Comparison of ENCODE assay signal across 9 cellular contexts in genomic region chr22:23225337-23225723, GRCh38. TPM values are rescaled to one million over a fixed set of nuclear protein-coding genes. Genes with fewer than 3 reads are reported as not detected.
A peak's percentile ranks its signal among the peaks of the same experiment; 100 is the strongest.
DNase-seq lines count a peak whose midpoint lies in the region; ATAC-seq, FAIRE-seq and TF ChIP-seq lines count a peak whose summit lies in the region.
"Had no signal": no experiment of that assay in that cellular context is flagged by ENCODE, and none has a peak within 500 bp of the region (broad histone marks: within the 10 kb centered on the region; RNA-seq: fewer than 3 reads in every experiment).

No MANE protein-coding gene starts in this region.

- H3K36me3 ChIP-seq in astrocyte (ENCODE audit: insufficient read depth, low read length) (no peaks in the 10 kb centered on the region), mesenchymal stem cell (ENCODE audit: control insufficient read depth in 1 of 2, insufficient read depth in 2 of 2, low read depth in 1 of 2, low read length in 2 of 2) (peaks cover 0 to 4% of the 10 kb centered on the region in 2 experiments), tibial artery (no peaks in the 10 kb centered on the region)

- no peak overlapping the region for H3K23ac ChIP-seq in mesenchymal stem cell (ENCODE audit: low read length in 2 of 2)

- peak overlapping the region; percentile 36 for H3K27ac ChIP-seq in astrocyte (ENCODE audit: low read depth, low read length)
- no peak overlapping the region for H3K27ac ChIP-seq in mesenchymal stem cell (ENCODE audit: low read length, poor library complexity, severe bottlenecking)
- peak overlapping the region; percentile 72 to 75 for H3K27ac ChIP-seq in tibial artery

- H3K9ac ChIP-seq in astrocyte (ENCODE audit: low read length) (peak overlapping the region; percentile 46), mesenchymal stem cell (ENCODE audit: low read length) (peak overlapping the region; percentile 37)

- no peak overlapping the region for H3K27ac Mint-ChIP-seq in astrocyte (ENCODE audit: unreplicated experiment)

- no peak overlapping the region for H2BK5ac ChIP-seq in mesenchymal stem cell (ENCODE audit: low read depth, low read length, poor library complexity, severe bottlenecking)

- no peak for TF ChIP-seq CTCF in astrocyte (IDR thresholded peaks at IDR 0.05; ENCODE audit: insufficient read depth, low read depth, low read length)
- TF ChIP-seq CTCF in tibial artery (IDR thresholded peaks at IDR 0.05) = no peak
- no peak for TF ChIP-seq CTCF in GM10266 (IDR thresholded peaks at IDR 0.05; ENCODE audit: control insufficient read depth, insufficient read depth, low read depth, missing control alignments)

- H3K4me3 ChIP-seq in astrocyte (ENCODE audit: insufficient read depth, low read depth, low read length) = no peak overlapping the region
- peak overlapping the region in 1 of 2 experiments; percentile 19 for H3K4me3 ChIP-seq in mesenchymal stem cell (ENCODE audit: insufficient read depth in 1 of 2, low read depth in 1 of 2, low read length in 2 of 2)
- no peak overlapping the region for H3K4me3 ChIP-seq in tibial artery

- peak overlapping the region; percentile 13 for H2AK5ac ChIP-seq in mesenchymal stem cell (ENCODE audit: low read length, severe bottlenecking)

- ATAC-seq in activated T-cell treated with anti-CD3 and anti-CD28 coated beads, Interleukin-2, amount 50 U/mL, for 4 hours = no peak

- H2BK15ac ChIP-seq in mesenchymal stem cell (ENCODE audit: low read depth, poor library complexity, severe bottlenecking) = no peak overlapping the region

- H3K27me3 Mint-ChIP-seq in activated T-cell treated with anti-CD3 and anti-CD28 coated beads, Interleukin-2, amount 50 U/mL, for 4 hours (ENCODE audit: low read depth) = no peaks in the 10 kb centered on the region
- H3K27me3 Mint-ChIP-seq in astrocyte (ENCODE audit: low read depth, unreplicated experiment) = no peaks in the 10 kb centered on the region

- no peaks in the 10 kb centered on the region for H3K9me3 ChIP-seq in astrocyte (ENCODE audit: insufficient read depth, low read depth, low read length)
- H3K9me3 ChIP-seq in mesenchymal stem cell (ENCODE audit: control insufficient read depth, low read length) = peaks cover 17% of the 10 kb centered on the region
- H3K9me3 ChIP-seq in tibial artery = peaks cover 0 to 11% (median 7%) of the 10 kb centered on the region in 3 donors

- no peak overlapping the region for H2BK12ac ChIP-seq in mesenchymal stem cell (ENCODE audit: low read length in 2 of 2)

- H2AFZ ChIP-seq in astrocyte (ENCODE audit: low read depth, low read length) (no peak overlapping the region), mesenchymal stem cell (ENCODE audit: low read depth, low read length) (no peak overlapping the region)

- peaks cover 59% of the 10 kb centered on the region for H3K79me1 ChIP-seq in mesenchymal stem cell (replicated peaks; ENCODE audit: low read length, poor library complexity, severe bottlenecking)

- H3K4me3 Mint-ChIP-seq in activated T-cell treated with anti-CD3 and anti-CD28 coated beads, Interleukin-2, amount 50 U/mL, for 4 hours = peak overlapping the region; percentile 30
- no peak overlapping the region for H3K4me3 Mint-ChIP-seq in astrocyte (ENCODE audit: unreplicated experiment)
- H3K4me3 Mint-ChIP-seq: mesothelial cell of epicardium had no signal

- no peak for DNase-seq in activated T-cell treated with anti-CD3 and anti-CD28 coated beads, Interleukin-2, amount 50 U/mL, for 4 hours
- no peak for DNase-seq in activated T-cell treated with anti-CD3 and anti-CD28 coated beads, Interleukin-2, amount 50 U/mL, for 1 hour
- no peak for DNase-seq in astrocyte (ENCODE audit: low read depth)
- DNase-seq in mesenchymal stem cell = no peak
- no peak for DNase-seq in tibial artery
- no peak for DNase-seq in GM10266 (ENCODE audit: extremely low spot score)
- no peak for DNase-seq in iPS-NIHi11 (ENCODE audit: low spot score)
- no peak for DNase-seq in NCI-H1930 (lab: John Stamatoyannopoulos, UW)

- H3K27me3 ChIP-seq in astrocyte (ENCODE audit: insufficient read depth, low read length) (no peaks in the 10 kb centered on the region), mesenchymal stem cell (ENCODE audit: control insufficient read depth in 1 of 2, insufficient read depth in 1 of 2, low read length in 2 of 2) (no peaks in the 10 kb centered on the region), tibial artery (no peaks in the 10 kb centered on the region)

- H3K4me1 ChIP-seq in astrocyte (ENCODE audit: insufficient read depth, low read length) = peaks cover 30% of the 10 kb centered on the region
- H3K4me1 ChIP-seq in mesenchymal stem cell (ENCODE audit: control insufficient read depth, insufficient read depth, low read depth, low read length) = peaks cover 35% of the 10 kb centered on the region
- H3K4me1 ChIP-seq in tibial artery = peaks cover 0 to 78% (median 56%) of the 10 kb centered on the region in 4 donors

- H4K8ac ChIP-seq in mesenchymal stem cell (ENCODE audit: low read length) = no peak overlapping the region

- peak overlapping the region in 1 of 2 experiments; percentile 82 for H3K14ac ChIP-seq in mesenchymal stem cell (ENCODE audit: low read length in 2 of 2)

- no peak overlapping the region for H3K18ac ChIP-seq in mesenchymal stem cell (ENCODE audit: low read depth in 1 of 2, low read length in 2 of 2)

- FAIRE-seq in astrocyte (lab: Jason Lieb, UNC) = no peak

- H2BK120ac ChIP-seq in mesenchymal stem cell (ENCODE audit: low read depth, low read length) = no peak overlapping the region

- peaks cover 15% of the 10 kb centered on the region for H3K36me3 Mint-ChIP-seq in activated T-cell treated with anti-CD3 and anti-CD28 coated beads, Interleukin-2, amount 50 U/mL, for 4 hours (ENCODE audit: insufficient read depth)
- peaks cover 20% of the 10 kb centered on the region for H3K36me3 Mint-ChIP-seq in astrocyte (ENCODE audit: low read depth, unreplicated experiment)

- peaks cover 92% of the 10 kb centered on the region for H4K20me1 ChIP-seq in astrocyte (ENCODE audit: insufficient read depth, low read length)

- H3K9me3 Mint-ChIP-seq in activated T-cell treated with anti-CD3 and anti-CD28 coated beads, Interleukin-2, amount 50 U/mL, for 4 hours = peaks cover 15% of the 10 kb centered on the region
- H3K9me3 Mint-ChIP-seq in astrocyte (ENCODE audit: unreplicated experiment) = peaks cover 14% of the 10 kb centered on the region

- no peak overlapping the region for H4K91ac ChIP-seq in mesenchymal stem cell (ENCODE audit: low read length)

- no peak overlapping the region for H3K4ac ChIP-seq in mesenchymal stem cell (ENCODE audit: low read depth in 1 of 2, low read length in 2 of 2)

- peaks cover 78% of the 10 kb centered on the region for H3K79me2 ChIP-seq in astrocyte (ENCODE audit: insufficient read depth, low read length)

- peak overlapping the region; percentile 67 for H3K4me2 ChIP-seq in astrocyte (ENCODE audit: low read length)
- H3K4me2 ChIP-seq in mesenchymal stem cell (ENCODE audit: low read length, poor library complexity, severe bottlenecking) = no peak overlapping the region

- H3K4me1 Mint-ChIP-seq in activated T-cell treated with anti-CD3 and anti-CD28 coated beads, Interleukin-2, amount 50 U/mL, for 4 hours (ENCODE audit: low read depth) = peaks cover 88% of the 10 kb centered on the region
- peaks cover 21% of the 10 kb centered on the region for H3K4me1 Mint-ChIP-seq in astrocyte (ENCODE audit: low read depth, unreplicated experiment)

- intact Hi-C loops in tibial artery (cut with DNase I; ENCODE audit: low total_unique reads) = no loop called here

- WGBS in mesenchymal stem cell = 89% methylated on average over 9 of the region's 10 CpGs

RNA-seq across cellular contexts. Expression of gene BCR, which starts 45.0 kb away (rescaled TPM):
- 10 to 100 TPM; 58.2 to 63.1 (median 61.3) TPM for total RNA-seq in activated T-cell treated with anti-CD3 and anti-CD28 coated beads, Interleukin-2, amount 50 U/mL, for 4 hours
- total RNA-seq in astrocyte = 41.2 and 48.9 TPM in 2 replicates
- 7.3 TPM for polyA plus RNA-seq in mesenchymal stem cell (2013, experiment 1 of 2)
- polyA plus RNA-seq in mesenchymal stem cell (2013, experiment 2 of 2) = 7.1 TPM
